In the genomic region with DNA sequence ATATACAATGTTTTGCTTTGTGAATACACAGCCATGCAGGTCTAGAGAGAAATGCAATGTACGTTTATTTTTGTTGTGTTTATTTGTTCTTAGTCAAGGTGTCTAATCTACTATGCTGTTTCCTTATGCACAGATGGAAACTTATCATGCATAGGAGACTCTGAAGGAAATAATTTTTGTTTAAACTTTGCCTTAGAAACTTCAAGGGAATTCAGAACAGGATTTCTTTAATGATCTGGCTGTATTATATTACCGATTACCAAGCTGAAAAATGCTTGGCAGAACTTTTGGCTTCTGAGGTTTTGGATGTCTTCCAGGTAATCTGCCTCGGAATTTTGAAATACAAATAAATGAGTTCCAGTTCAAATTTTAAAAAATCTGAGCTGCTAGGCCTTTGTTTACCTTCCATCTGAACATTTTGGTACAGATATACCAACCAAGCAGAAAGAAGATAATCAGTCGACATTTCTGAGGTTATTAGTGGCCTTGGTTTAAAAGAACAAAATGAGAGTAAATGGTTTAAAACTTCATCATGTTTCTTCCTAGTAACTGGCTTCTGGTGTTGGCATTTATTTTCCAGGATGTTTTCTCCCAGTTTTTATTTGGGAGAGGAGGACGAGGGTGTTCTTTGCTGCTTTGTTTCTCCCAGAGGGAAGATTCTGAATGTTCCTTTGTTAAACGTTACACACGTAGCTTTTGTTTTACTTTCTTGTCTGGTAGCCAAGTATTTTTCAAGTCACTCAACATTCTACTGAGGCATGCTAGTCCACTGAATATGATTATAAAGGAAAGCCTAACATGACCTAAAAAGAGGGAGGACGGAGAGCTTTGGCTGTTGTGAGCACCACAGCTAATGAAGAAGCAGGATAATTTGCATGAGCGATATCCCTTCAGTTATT, we compare ENCODE assay signal across 1 cellular context.
TF ChIP-seq lines count a peak whose summit lies in the region.

No MANE protein-coding gene starts in this region.

TF ChIP-seq in endothelial cell of umbilical vein, 7 proteins besides CTCF, POLR2A, EP300 and RAD21 (continued from another document):
- TF ChIP-seq, protein P1, sequence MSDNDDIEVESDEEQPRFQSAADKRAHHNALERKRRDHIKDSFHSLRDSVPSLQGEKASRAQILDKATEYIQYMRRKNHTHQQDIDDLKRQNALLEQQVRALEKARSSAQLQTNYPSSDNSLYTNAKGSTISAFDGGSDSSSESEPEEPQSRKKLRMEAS (IDR thresholded peaks at IDR 0.05; ENCODE audit: insufficient read depth, insufficient read length), result no peak
- no peak for TF ChIP-seq GATA2 (IDR thresholded peaks at IDR 0.05; ENCODE audit: insufficient read depth, insufficient read length, low read depth, low read length)
- TF ChIP-seq MYC (IDR thresholded peaks at IDR 0.05; ENCODE audit: low read depth, low read length), result no peak
- no peak for TF ChIP-seq EZH2 (IDR thresholded peaks at IDR 0.05; ENCODE audit: borderline replicate concordance, low read depth, low read length, severe bottlenecking)
